ENCODE assay signal across 9 cellular contexts in the genomic region with DNA sequence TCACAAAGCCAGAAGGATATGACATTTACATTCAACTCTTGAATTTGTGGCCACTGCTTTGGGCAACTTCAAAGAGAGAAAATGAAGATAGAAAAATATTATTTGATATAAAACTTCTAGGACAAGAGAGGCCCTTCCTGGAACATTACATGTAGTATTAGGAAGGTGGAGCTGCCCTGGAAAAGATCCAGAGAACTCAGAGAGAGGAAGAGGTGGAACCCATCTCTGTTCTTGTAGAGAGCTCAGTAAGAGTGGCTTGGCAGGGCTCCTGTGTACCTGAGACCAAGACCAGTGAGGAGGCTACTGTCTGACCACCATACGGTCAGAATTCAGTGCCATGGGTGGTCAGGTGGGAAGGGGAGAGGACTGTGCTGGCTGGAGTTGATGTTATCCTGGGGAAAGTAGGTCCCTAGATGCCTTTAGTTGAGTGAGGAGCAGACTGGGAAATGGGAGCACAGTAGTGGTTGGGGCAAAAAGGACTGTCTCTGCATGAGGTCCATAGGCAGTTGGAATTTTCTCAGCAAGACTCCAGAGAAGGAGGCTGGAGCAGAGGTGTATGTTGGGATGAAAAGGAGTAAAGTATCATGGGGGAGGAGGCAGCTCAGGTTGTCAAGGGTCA. TPM values are rescaled to one million over a fixed set of nuclear protein-coding genes. Genes with fewer than 3 reads are reported as not detected.
DNase-seq lines count a peak whose midpoint lies in the region; ATAC-seq and TF ChIP-seq lines count a peak whose summit lies in the region.
"Had no signal": no experiment of that assay in that cellular context is flagged by ENCODE, and none has a peak within 500 bp of the region (broad histone marks: within the 10 kb centered on the region; RNA-seq: fewer than 3 reads in every experiment).

No MANE protein-coding gene starts in this region.

- H3K27ac Mint-ChIP-seq in activated naive CD4-positive, alpha-beta T cell treated with anti-CD3 and anti-CD28 coated beads, Interleukin-2, amount 10 ng/mL, durations not matched to agents 7 days and 5 days, result peak overlapping the region; percentile 71
- H3K27ac Mint-ChIP-seq in activated T-helper 17 cell treated with anti-CD3 and anti-CD28 coated beads, Interleukin-2, amount 50 U/mL, for 72 hours, result peak overlapping the region; percentile 87

- no peaks in the 10 kb centered on the region for H3K27me3 Mint-ChIP-seq in activated naive CD4-positive, alpha-beta T cell treated with anti-CD3 and anti-CD28 coated beads, Interleukin-2, amount 10 ng/mL, durations not matched to agents 7 days and 5 days
- H3K27me3 Mint-ChIP-seq in activated T-helper 17 cell treated with anti-CD3 and anti-CD28 coated beads, Interleukin-2, amount 50 U/mL, for 72 hours, result no peaks in the 10 kb centered on the region

- H3K36me3 Mint-ChIP-seq in activated naive CD4-positive, alpha-beta T cell treated with anti-CD3 and anti-CD28 coated beads, Interleukin-2, amount 10 ng/mL, durations not matched to agents 7 days and 5 days, result no peaks in the 10 kb centered on the region
- no peaks in the 10 kb centered on the region for H3K36me3 Mint-ChIP-seq in activated T-helper 17 cell treated with anti-CD3 and anti-CD28 coated beads, Interleukin-2, amount 50 U/mL, for 72 hours (ENCODE audit: low read depth)

- H3K36me3 ChIP-seq in lower lobe of right lung (peaks cover 5% of the 10 kb centered on the region), tibial artery (no peaks in the 10 kb centered on the region)

- H3K9me3 ChIP-seq in lower lobe of right lung (no peaks in the 10 kb centered on the region), tibial artery (no peaks in the 10 kb centered on the region)

- ATAC-seq in activated T-helper 17 cell treated with anti-CD3 and anti-CD28 coated beads, Interleukin-2, amount 50 U/mL, for 72 hours (replicated peaks), result no peak
- ATAC-seq in lower lobe of right lung, result no peak
- ATAC-seq in HG02885 (IDR thresholded peaks at IDR 0.05; ENCODE audit: poor library complexity, unreplicated experiment), result no peak

- H3K27ac ChIP-seq in lower lobe of right lung (peak overlapping the region; percentile 54), tibial artery (peak overlapping the region; percentile 56 to 74)

- H3K4me3 ChIP-seq in lower lobe of right lung (no peak overlapping the region), tibial artery (no peak overlapping the region)

- H3K9me3 Mint-ChIP-seq in activated naive CD4-positive, alpha-beta T cell treated with anti-CD3 and anti-CD28 coated beads, Interleukin-2, amount 10 ng/mL, durations not matched to agents 7 days and 5 days, result no peaks in the 10 kb centered on the region
- H3K9me3 Mint-ChIP-seq in activated T-helper 17 cell treated with anti-CD3 and anti-CD28 coated beads, Interleukin-2, amount 50 U/mL, for 72 hours, result peaks cover 4% of the 10 kb centered on the region

- H3K4me1 ChIP-seq in lower lobe of right lung, result peaks cover 46% of the 10 kb centered on the region
- H3K4me1 ChIP-seq in tibial artery, result peaks cover 0 to 82% (median 49%) of the 10 kb centered on the region in 4 donors

- intact Hi-C loops in lower lobe of right lung (cut with DNase I) (no loop called here), tibial artery (cut with DNase I; ENCODE audit: low total_unique reads) (no loop called here)

- H3K4me1 Mint-ChIP-seq in activated naive CD4-positive, alpha-beta T cell treated with anti-CD3 and anti-CD28 coated beads, Interleukin-2, amount 10 ng/mL, durations not matched to agents 7 days and 5 days, result peaks cover 22% of the 10 kb centered on the region
- peaks cover 24% of the 10 kb centered on the region for H3K4me1 Mint-ChIP-seq in activated T-helper 17 cell treated with anti-CD3 and anti-CD28 coated beads, Interleukin-2, amount 50 U/mL, for 72 hours

- CTCF ChIA-PET in activated naive CD4-positive, alpha-beta T cell treated with anti-CD3 and anti-CD28 coated beads, Interleukin-2, amount 10 ng/mL, durations not matched to agents 7 days and 5 days (lab: Charles Lee), result interaction anchor here (1.0 kb wide), 1 partner anchor 95 kb away, joined by 3 read pairs; no protein-coding TSS in a partner anchor

- no peaks in the 10 kb centered on the region for H3K27me3 ChIP-seq in lower lobe of right lung (ENCODE audit: low read depth)
- no peaks in the 10 kb centered on the region for H3K27me3 ChIP-seq in tibial artery

- TF ChIP-seq CTCF in lower lobe of right lung (IDR thresholded peaks at IDR 0.05) (no peak), tibial artery (IDR thresholded peaks at IDR 0.05) (no peak)

- no peak for DNase-seq in activated naive CD4-positive, alpha-beta T cell treated with anti-CD3 and anti-CD28 coated beads, Interleukin-2, amount 10 ng/mL, durations not matched to agents 7 days and 5 days
- no peak for DNase-seq in activated naive CD4-positive, alpha-beta T cell treated with Interleukin-2 at 50 U/mL for 16 hours
- DNase-seq in lower lobe of right lung, result no peak
- peak in 1 of 2 donors; percentile 21 for DNase-seq in tibial artery
- DNase-seq in cerebellar cortex (ENCODE audit: low spot score), result no peak
- DNase-seq in ureter (ENCODE audit: low spot score), result no peak
- DNase-seq: stimulated activated naive CD4-positive, alpha-beta T cell treated with Interleukin-2 at 50 U/mL for 16 hours had no signal

- H3K4me3 Mint-ChIP-seq in activated naive CD4-positive, alpha-beta T cell treated with anti-CD3 and anti-CD28 coated beads, Interleukin-2, amount 10 ng/mL, durations not matched to agents 7 days and 5 days, result no peak overlapping the region
- H3K4me3 Mint-ChIP-seq in activated T-helper 17 cell treated with anti-CD3 and anti-CD28 coated beads, Interleukin-2, amount 50 U/mL, for 72 hours, result peak overlapping the region; percentile 71

RNA-seq across cellular contexts. Expression of gene TGFBI, which starts 7.6 kb away (rescaled TPM):
- total RNA-seq in activated T-helper 17 cell treated with anti-CD3 and anti-CD28 coated beads, Interleukin-2, amount 50 U/mL, for 72 hours, result under 1 TPM in 1 of 2 donors, not detected in 1; 0.78 TPM
- 140 TPM for total RNA-seq in lower lobe of right lung
- total RNA-seq in ureter, result 147 TPM

Comparison
In these comparisons a context has a peak if more than half of its experiments do, and no peak if none do; other contexts are left out.
1. RNA of gene TGFBI, which starts 7.6 kb away (total RNA-seq): 147 TPM in ureter (single experiment) and 140 TPM in lower lobe of right lung (single experiment); 0.78 TPM in activated T-helper 17 cell treated with anti-CD3 and anti-CD28 coated beads, Interleukin-2, amount 50 U/mL, for 72 hours; every median in the first group is over 10 times any median in the second.